19 cellular contexts compared by ENCODE assay signal in the genomic region with DNA sequence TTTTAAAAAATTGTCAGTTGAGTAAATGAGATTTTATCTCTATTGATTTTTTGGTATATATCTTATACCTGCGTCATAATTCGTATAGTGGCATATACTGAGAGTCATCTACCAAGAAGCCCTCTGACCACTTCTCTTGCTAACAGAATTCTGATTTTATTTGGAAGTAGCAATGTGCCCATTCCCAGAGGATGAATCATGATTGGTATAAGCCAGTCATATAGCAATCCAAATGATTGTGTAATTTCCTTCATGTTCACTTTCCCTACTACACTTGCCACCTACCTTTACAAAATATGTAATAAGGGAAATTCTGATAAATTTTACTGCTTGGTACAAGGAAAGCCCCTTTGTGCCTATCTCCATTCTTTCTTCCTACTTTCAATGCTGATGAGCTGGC. TPM values are rescaled to one million over a fixed set of nuclear protein-coding genes. Genes with fewer than 3 reads are reported as not detected.
A peak's percentile ranks its signal among the peaks of the same experiment; 100 is the strongest.
DNase-seq lines count a peak whose midpoint lies in the region; ATAC-seq, FAIRE-seq and TF ChIP-seq lines count a peak whose summit lies in the region.
"Had no signal": no experiment of that assay in that cellular context is flagged by ENCODE, and none has a peak within 500 bp of the region (broad histone marks: within the 10 kb centered on the region; RNA-seq: fewer than 3 reads in every experiment).

No MANE protein-coding gene starts in this region.

- no peak for TF ChIP-seq EP300 in A549 (IDR thresholded peaks at IDR 0.05)

- H3K36me3 Mint-ChIP-seq in WTC11: no peaks in the 10 kb centered on the region
- H3K36me3 Mint-ChIP-seq: brain, CD14-positive monocyte had no signal

- no peaks in the 10 kb centered on the region for H3K27me3 Mint-ChIP-seq in WTC11 (ENCODE audit: low read depth)
- H3K27me3 Mint-ChIP-seq: brain had no signal

- no peak for TF ChIP-seq POLR2A in A549 (IDR thresholded peaks at IDR 0.05; ENCODE audit: low read length)

- FAIRE-seq in A549 (lab: Jason Lieb, UNC): no peak
- FAIRE-seq: HepG2 had no signal

- TF ChIP-seq RAD21 in A549 (conservative IDR thresholded peaks at IDR 0.05 in 1 of 2, IDR thresholded peaks at IDR 0.05 in 1 of 2): no peak

- no peak overlapping the region for H3K27ac ChIP-seq in A549
- H3K27ac ChIP-seq: left lung, upper lobe of left lung had no signal

- TF ChIP-seq CTCF in A549 (IDR thresholded peaks at IDR 0.05) (no peak), foreskin fibroblast (IDR thresholded peaks at IDR 0.05; ENCODE audit: low read depth, low read length) (no peak), WTC11 (IDR thresholded peaks at IDR 0.05) (no peak)

- H3K9me3 ChIP-seq in A549: no peaks in the 10 kb centered on the region
- H3K9me3 ChIP-seq: left lung, upper lobe of left lung had no signal

- POLR2A ChIA-PET in A549 (lab: Yijun Ruan, JAX): no interaction called here
- POLR2A ChIA-PET in WTC11 (lab: Charles Lee): no interaction called here

- DNase-seq in A549 (ENCODE audit: low read depth in 1 of 2, low spot score in 1 of 2) (no peak), HT1080 (ENCODE audit: low read depth) (peak; percentile 87), astrocyte of the hippocampus (ENCODE audit: low read depth, low spot score) (peak; percentile 34), foreskin fibroblast (peak; percentile 53 to 73), SHP77 (lab: John Stamatoyannopoulos, UW) (no peak), WTC11 (ENCODE audit: low spot score) (no peak)
- DNase-seq: activated CD4-positive, alpha-beta T cell treated with anti-CD3 and anti-CD28 coated beads, Interleukin-2, amount 10 ng/mL, durations not matched to agents 7 days and 5 days; activated naive CD4-positive, alpha-beta T cell treated with anti-CD3 and anti-CD28 coated beads, Interleukin-2, amount 50 U/mL, for 16 hours; DMS153; left lung; NCI-H2029; NCI-H510A treated with DMSO at 0.1 percent for 48 hours; upper lobe of left lung had no signal

- CTCF ChIA-PET in A549 (lab: Yijun Ruan, JAX) (no interaction called here), WTC11 (lab: Charles Lee) (no interaction called here)

- no peak overlapping the region for H3K27ac Mint-ChIP-seq in WTC11
- H3K27ac Mint-ChIP-seq: activated CD4-positive, alpha-beta T cell treated with anti-CD3 and anti-CD28 coated beads, Interleukin-2, amount 10 ng/mL, durations not matched to agents 7 days and 5 days; brain; CD14-positive monocyte; stimulated activated naive CD8-positive, alpha-beta T cell treated with anti-CD3 and anti-CD28 coated beads, Interleukin-15, Interleukin-2, amounts not matched to agents 100 ng/mL and 50 ng/mL, for 24 hours had no signal

- ATAC-seq in A549: no peak
- no peak for ATAC-seq in activated CD4-positive, CD25-positive, alpha-beta regulatory T cell treated with anti-CD3 and anti-CD28 coated beads, Interleukin-2, amount 50 U/mL, for 24 hours
- no peak for ATAC-seq in GM21423 (IDR thresholded peaks at IDR 0.05; ENCODE audit: unreplicated experiment)
- no peak for ATAC-seq in WTC11
- ATAC-seq: HepG2, left lung had no signal

- no peak overlapping the region for H3K4me2 ChIP-seq in A549

- H3K4me3 ChIP-seq in A549 (no peak overlapping the region), foreskin fibroblast (ENCODE audit: low read depth in 1 of 2, low read length in 2 of 2) (no peak overlapping the region)
- H3K4me3 ChIP-seq: left lung, upper lobe of left lung had no signal

- H3K4me1 Mint-ChIP-seq in WTC11: no peaks in the 10 kb centered on the region
- H3K4me1 Mint-ChIP-seq: activated CD4-positive, alpha-beta T cell treated with anti-CD3 and anti-CD28 coated beads, Interleukin-2, amount 10 ng/mL, durations not matched to agents 7 days and 5 days; brain; CD14-positive monocyte had no signal

- WGBS in A549 (ENCODE audit: missing lambda C conversion rate): 15% methylated on average over 2 of the region's 2 CpGs

- no peak overlapping the region for H3K4me3 Mint-ChIP-seq in WTC11
- H3K4me3 Mint-ChIP-seq: activated CD4-positive, alpha-beta T cell treated with anti-CD3 and anti-CD28 coated beads, Interleukin-2, amount 10 ng/mL, durations not matched to agents 7 days and 5 days; brain; CD14-positive monocyte; stimulated activated naive CD8-positive, alpha-beta T cell treated with anti-CD3 and anti-CD28 coated beads, Interleukin-15, Interleukin-2, amounts not matched to agents 100 ng/mL and 50 ng/mL, for 24 hours had no signal

- H3K9me3 Mint-ChIP-seq in WTC11: no peaks in the 10 kb centered on the region
- H3K9me3 Mint-ChIP-seq: activated CD4-positive, alpha-beta T cell treated with anti-CD3 and anti-CD28 coated beads, Interleukin-2, amount 10 ng/mL, durations not matched to agents 7 days and 5 days; brain; stimulated activated naive CD8-positive, alpha-beta T cell treated with anti-CD3 and anti-CD28 coated beads, Interleukin-15, Interleukin-2, amounts not matched to agents 100 ng/mL and 50 ng/mL, for 24 hours had no signal

- no peaks in the 10 kb centered on the region; the same call in 1 of the 3 replicates for H3K4me1 ChIP-seq in A549
- H3K4me1 ChIP-seq: left lung, upper lobe of left lung had no signal

TF ChIP-seq in A549, 52 proteins besides CTCF, POLR2A, EP300 and RAD21:
- TF ChIP-seq MAZ (IDR thresholded peaks at IDR 0.05; ENCODE audit: borderline replicate concordance, low read depth, low read length): no peak
- TF ChIP-seq CEBPB (IDR thresholded peaks at IDR 0.05): peak; percentile 32 to 68; a peak in 3 of 4 replicates
- no peak for TF ChIP-seq FOSL2 (IDR thresholded peaks at IDR 0.05)
- 0 out of 2 replicates have a peak, but pooled peaks have one; percentile 36 for TF ChIP-seq FOSL2 (CRISPR knock-in tag; IDR thresholded peaks at IDR 0.05)

TF ChIP-seq in WTC11, 78 proteins besides CTCF, POLR2A, EP300 and RAD21:
- TF ChIP-seq, protein P1, sequence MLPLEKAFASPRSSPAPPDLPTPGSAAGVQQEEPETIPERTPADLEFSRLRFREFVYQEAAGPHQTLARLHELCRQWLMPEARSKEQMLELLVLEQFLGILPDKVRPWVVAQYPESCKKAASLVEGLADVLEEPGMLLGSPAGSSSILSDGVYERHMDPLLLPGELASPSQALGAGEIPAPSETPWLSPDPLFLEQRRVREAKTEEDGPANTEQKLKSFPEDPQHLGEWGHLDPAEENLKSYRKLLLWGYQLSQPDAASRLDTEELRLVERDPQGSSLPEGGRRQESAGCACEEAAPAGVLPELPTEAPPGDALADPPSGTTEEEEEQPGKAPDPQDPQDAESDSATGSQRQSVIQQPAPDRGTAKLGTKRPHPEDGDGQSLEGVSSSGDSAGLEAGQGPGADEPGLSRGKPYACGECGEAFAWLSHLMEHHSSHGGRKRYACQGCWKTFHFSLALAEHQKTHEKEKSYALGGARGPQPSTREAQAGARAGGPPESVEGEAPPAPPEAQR (CRISPR knock-in tag; IDR thresholded peaks at IDR 0.05): no peak
- TF ChIP-seq RORB (CRISPR knock-in tag; IDR thresholded peaks at IDR 0.05) (no peak), ZNF263 (CRISPR knock-in tag; IDR thresholded peaks at IDR 0.05; ENCODE audit: low read depth) (no peak), PRRX2 (CRISPR knock-in tag; IDR thresholded peaks at IDR 0.05) (no peak), MXD4 (CRISPR knock-in tag; IDR thresholded peaks at IDR 0.05; ENCODE audit: borderline replicate concordance) (no peak), ZNF317 (CRISPR knock-in tag; IDR thresholded peaks at IDR 0.05; ENCODE audit: borderline replicate concordance, low read depth) (no peak), OVOL2 (CRISPR knock-in tag; IDR thresholded peaks at IDR 0.05; ENCODE audit: borderline replicate concordance) (no peak)
- TF ChIP-seq, protein P2, sequence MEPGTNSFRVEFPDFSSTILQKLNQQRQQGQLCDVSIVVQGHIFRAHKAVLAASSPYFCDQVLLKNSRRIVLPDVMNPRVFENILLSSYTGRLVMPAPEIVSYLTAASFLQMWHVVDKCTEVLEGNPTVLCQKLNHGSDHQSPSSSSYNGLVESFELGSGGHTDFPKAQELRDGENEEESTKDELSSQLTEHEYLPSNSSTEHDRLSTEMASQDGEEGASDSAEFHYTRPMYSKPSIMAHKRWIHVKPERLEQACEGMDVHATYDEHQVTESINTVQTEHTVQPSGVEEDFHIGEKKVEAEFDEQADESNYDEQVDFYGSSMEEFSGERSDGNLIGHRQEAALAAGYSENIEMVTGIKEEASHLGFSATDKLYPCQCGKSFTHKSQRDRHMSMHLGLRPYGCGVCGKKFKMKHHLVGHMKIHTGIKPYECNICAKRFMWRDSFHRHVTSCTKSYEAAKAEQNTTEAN (CRISPR knock-in tag; IDR thresholded peaks at IDR 0.05): no peak
TF ChIP-seq in WTC11: peak in this region for 0.

RNA-seq across cellular contexts. Expression of a gene that starts 16.1 kb away (rescaled TPM):
- polyA plus RNA-seq in A549 (2011; rRNA removed) (3.9 and 5.4 TPM in 2 replicates), A549 (2017; fragmentation: RNase III; extraction: RNeasy Plus Mini Kit Qiagen cat#74134 plus additional on column Dnase treatment) (2.4 to 3.0 TPM (median 2.5 TPM) in 3 replicates)
- polyA plus RNA-seq in A549 (2012; cell fraction: cytosol; rRNA removed): 1.4 and 1.8 TPM in 2 replicates
- polyA plus RNA-seq in A549 (2012; cell fraction: nucleus; rRNA removed): 2.7 and 4.2 TPM in 2 replicates
- 29.6 and 34.8 TPM in 2 replicates for polyA minus RNA-seq in A549 (2011; rRNA and poly(A)+ RNA removed)
- 11.6 and 11.9 TPM in 2 replicates for total RNA-seq in HT1080 (2014; rRNA removed; shearing (Covaris generic))
- 4.1 and 4.7 TPM in 2 replicates for polyA plus RNA-seq in HT1080 (2015; cell fraction: cytosol; rRNA removed)
- polyA plus RNA-seq in HT1080 (2015; cell fraction: nucleus; rRNA removed): 11.1 and 11.9 TPM in 2 replicates
- total RNA-seq in WTC11 (2021): 101 to 121 TPM (median 103 TPM) in 3 replicates
- total RNA-seq: HepG2 had no signal
- polyA plus RNA-seq: CD14-positive monocyte, HepG2 had no signal

Comparison
In these comparisons a context has a peak if more than half of its experiments do, and no peak if none do; other contexts are left out.
1. DNase-seq: peak in HT1080 (single experiment), astrocyte of the hippocampus (single experiment) and foreskin fibroblast (2 of 2); none in A549 (0 of 2), SHP77 (0 of 2) and WTC11 (single experiment).